In the genomic region with DNA sequence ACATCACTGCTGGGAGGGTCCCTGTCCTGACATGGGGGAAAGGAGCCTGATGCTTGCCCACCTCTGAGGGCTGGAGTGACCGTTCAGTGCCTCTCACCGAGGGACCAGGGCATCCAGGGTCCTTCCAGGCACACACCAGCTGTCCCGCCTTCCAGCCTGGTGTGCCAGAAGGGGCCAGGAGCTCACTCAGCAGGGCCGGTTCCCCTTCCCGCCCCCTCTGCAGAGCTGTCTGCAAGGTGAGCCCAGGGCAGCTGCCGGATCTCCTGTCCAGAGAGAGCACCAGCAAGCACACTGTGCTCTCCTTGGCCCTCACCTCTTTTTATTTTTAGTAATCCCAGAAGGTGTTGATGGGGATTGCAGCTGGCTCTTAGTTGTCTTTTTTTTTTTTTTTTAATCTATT, we compare ENCODE assay signal across 15 cellular contexts. TPM values are rescaled to one million over a fixed set of nuclear protein-coding genes. Genes with fewer than 3 reads are reported as not detected.
DNase-seq lines count a peak whose midpoint lies in the region; TF ChIP-seq lines count a peak whose summit lies in the region.
"Had no signal": no experiment of that assay in that cellular context is flagged by ENCODE, and none has a peak within 500 bp of the region (broad histone marks: within the 10 kb centered on the region; RNA-seq: fewer than 3 reads in every experiment).

No MANE protein-coding gene starts in this region.

- H3K27me3 ChIP-seq in layer of hippocampus (ENCODE audit: control insufficient read depth, insufficient read depth, low read length) (no peaks in the 10 kb centered on the region), sigmoid colon (no peaks in the 10 kb centered on the region), H9 (ENCODE audit: insufficient read depth, low read length) (no peaks in the 10 kb centered on the region)
- no peaks in the 10 kb centered on the region for H3K27me3 ChIP-seq in CD4-positive, alpha-beta memory T cell (ENCODE audit: insufficient read depth, low read length)

- H4K91ac ChIP-seq in H9 (ENCODE audit: insufficient read length, low read depth, low read length): no peak overlapping the region

- H3K27ac ChIP-seq in C4-2B (peak overlapping the region; percentile 63), layer of hippocampus (ENCODE audit: low read depth, low read length) (peak overlapping the region; percentile 76), sigmoid colon (peak overlapping the region; percentile 58 to 81 (median 64)), H9 (ENCODE audit: insufficient read length, low read depth, low read length) (no peak overlapping the region)
- no peak overlapping the region for H3K27ac ChIP-seq in CD4-positive, alpha-beta memory T cell (ENCODE audit: low read depth, low read length)

- intact Hi-C loops in sigmoid colon (cut with DNase I): no loop called here
- intact Hi-C loops in CD4-positive, alpha-beta memory T cell (cut with micrococcal nuclease): no loop called here

- no peak overlapping the region for H2BK15ac ChIP-seq in H9 (ENCODE audit: low read depth, low read length)

- H3K36me3 Mint-ChIP-seq in brain (peaks cover 13% of the 10 kb centered on the region), H9 (ENCODE audit: insufficient read depth in 1 of 3, low read depth in 3 of 3) (no peaks in the 10 kb centered on the region; a peak in 1 of 7 replicates)
- peaks cover 10 to 14% of the 10 kb centered on the region in 2 donors for H3K36me3 Mint-ChIP-seq in CD4-positive, alpha-beta memory T cell

- H2BK120ac ChIP-seq in H9 (ENCODE audit: low read depth, low read length, poor library complexity, severe bottlenecking): no peak overlapping the region

- WGBS in sigmoid colon, 2 donors: 85 to 88% methylated on average over 6 of the region's 6 CpGs
- no CpG with 5 or more reads among the region's 6 CpGs for WGBS in H9 (ENCODE audit: extremely low coverage, insufficient read length, low lambda C conversion rate)

- no peak overlapping the region for H4K8ac ChIP-seq in H9 (replicated peaks; ENCODE audit: insufficient read length, low read depth, low read length)

- POLR2A ChIA-PET in CD4-positive, alpha-beta memory T cell (lab: Charles Lee; ENCODE audit: partially characterized antibody): no interaction called here

- TF ChIP-seq POLR2A in sigmoid colon (IDR thresholded peaks at IDR 0.05): no peak

- H3K9me3 Mint-ChIP-seq in brain: no peaks in the 10 kb centered on the region
- no peaks in the 10 kb centered on the region for H3K9me3 Mint-ChIP-seq in CD4-positive, alpha-beta memory T cell
- no peaks in the 10 kb centered on the region for H3K9me3 Mint-ChIP-seq in H9
- H3K9me3 Mint-ChIP-seq: immature natural killer cell; T-helper 1 cell treated with Interleukin-12 subunit alpha and Interleukin-12 subunit beta and Interleukin-4 antibody, amounts not matched to agents 30 μg/mL and 1 μg/mL, for 36 hours had no signal

- no peak overlapping the region for H3K9ac ChIP-seq in H9 (ENCODE audit: extremely low read depth, insufficient read length, low read length)

- CTCF ChIA-PET in CD4-positive, alpha-beta memory T cell (lab: Charles Lee; ENCODE audit: partially characterized antibody): interaction anchor here (0.8 to 1.2 kb wide), 2 partner anchors 38 to 243 kb away, joined by 3 to 4 read pairs; no protein-coding TSS in a partner anchor

- TF ChIP-seq CTCF in C4-2B (conservative IDR thresholded peaks at IDR 0.05) (no peak), brain (conservative IDR thresholded peaks at IDR 0.05) (no peak), sigmoid colon (IDR thresholded peaks at IDR 0.05) (no peak), GM20000 (IDR thresholded peaks at IDR 0.05; ENCODE audit: extremely low read depth, missing control alignments) (no peak), H9 (conservative IDR thresholded peaks at IDR 0.05) (no peak)

- H3K4me1 ChIP-seq in sigmoid colon: peaks cover 0 to 63% (median 53%) of the 10 kb centered on the region in 4 donors
- H3K4me1 ChIP-seq in CD4-positive, alpha-beta memory T cell (ENCODE audit: insufficient read depth, low read length): no peaks in the 10 kb centered on the region
- H3K4me1 ChIP-seq in H9 (ENCODE audit: insufficient read depth, low read length): peaks cover 7% of the 10 kb centered on the region

- no peak overlapping the region for H3K56ac ChIP-seq in H9 (ENCODE audit: insufficient read length, low read depth, low read length)

- H2AFZ ChIP-seq in H9 (ENCODE audit: low read length): no peak overlapping the region

- no peaks in the 10 kb centered on the region for H4K20me1 ChIP-seq in H9 (ENCODE audit: control insufficient read depth, insufficient read depth, insufficient read length)

- peaks cover 0 to 25% (median 15%) of the 10 kb centered on the region in 4 donors for H3K36me3 ChIP-seq in sigmoid colon
- H3K36me3 ChIP-seq in CD4-positive, alpha-beta memory T cell (ENCODE audit: insufficient read depth, low read length): no peaks in the 10 kb centered on the region

- H3K23ac ChIP-seq in H9 (ENCODE audit: insufficient read length, low read depth, low read length): no peak overlapping the region

- H3K14ac ChIP-seq in H9 (ENCODE audit: insufficient read depth, low read length): no peak overlapping the region; the same call in 1 of the 2 replicates

- H3K79me1 ChIP-seq in H9 (ENCODE audit: insufficient read depth, low read depth, low read length, poor library complexity, severe bottlenecking): no peaks in the 10 kb centered on the region

- no peak for TF ChIP-seq EP300 in sigmoid colon (IDR thresholded peaks at IDR 0.05)

- H3K4me3 Mint-ChIP-seq in brain: peak overlapping the region in 2 of 5 experiments; percentile 18 to 54
- no peak overlapping the region for H3K4me3 Mint-ChIP-seq in CD4-positive, alpha-beta memory T cell
- H3K4me3 Mint-ChIP-seq in H9: peak overlapping the region in 1 of 2 experiments; percentile 4; a peak in 1 of 5 replicates
- H3K4me3 Mint-ChIP-seq: immature natural killer cell; T-helper 1 cell treated with Interleukin-12 subunit alpha and Interleukin-12 subunit beta and Interleukin-4 antibody, amounts not matched to agents 30 μg/mL and 1 μg/mL, for 36 hours had no signal

- H3K18ac ChIP-seq in H9 (ENCODE audit: insufficient read length, low read depth, low read length): no peak overlapping the region

- H3K23me2 ChIP-seq in H9 (ENCODE audit: insufficient read length, low read depth, low read length, poor library complexity, severe bottlenecking): peaks cover 4% of the 10 kb centered on the region

- no peak overlapping the region for H2BK20ac ChIP-seq in H9 (ENCODE audit: low read depth, low read length, poor library complexity, severe bottlenecking)

- H3K4me3 ChIP-seq in sigmoid colon: peak overlapping the region in 1 of 4 donors; percentile 6
- H3K4me3 ChIP-seq in CD4-positive, alpha-beta memory T cell (ENCODE audit: low read length in 2 of 2): no peak overlapping the region

- H3K79me2 ChIP-seq in H9 (ENCODE audit: insufficient read depth, low read length): no peaks in the 10 kb centered on the region

- no peak overlapping the region for H3K4ac ChIP-seq in H9 (ENCODE audit: low read depth, low read length)

- peak overlapping the region in 3 of 5 experiments; percentile 23 to 91 (median 59) for H3K27ac Mint-ChIP-seq in brain
- H3K27ac Mint-ChIP-seq in CD4-positive, alpha-beta memory T cell: no peak overlapping the region
- peak overlapping the region in 1 of 3 experiments; percentile 40; a peak in 1 of 7 replicates for H3K27ac Mint-ChIP-seq in H9
- H3K27ac Mint-ChIP-seq: immature natural killer cell; T-helper 1 cell treated with Interleukin-12 subunit alpha and Interleukin-12 subunit beta and Interleukin-4 antibody, amounts not matched to agents 30 μg/mL and 1 μg/mL, for 36 hours had no signal

- no peak overlapping the region for H3T11ph ChIP-seq in H9 (ENCODE audit: low read length)

- H3K27me3 Mint-ChIP-seq in brain (no peaks in the 10 kb centered on the region), H9 (ENCODE audit: low read depth) (no peaks in the 10 kb centered on the region)
- no peaks in the 10 kb centered on the region for H3K27me3 Mint-ChIP-seq in CD4-positive, alpha-beta memory T cell

- H2AK5ac ChIP-seq in H9 (ENCODE audit: insufficient read length, low read length): no peak overlapping the region

- no peak overlapping the region for H4K5ac ChIP-seq in H9 (ENCODE audit: insufficient read length, low read depth, low read length)

- H3K4me2 ChIP-seq in H9 (ENCODE audit: insufficient read depth, insufficient read length, low read length): no peak overlapping the region

- H2BK12ac ChIP-seq in H9 (ENCODE audit: insufficient read length, low read depth, low read length): no peak overlapping the region

- H2BK5ac ChIP-seq in H9 (ENCODE audit: insufficient read length, low read length): no peak overlapping the region

- H3K9me3 ChIP-seq in sigmoid colon: no peaks in the 10 kb centered on the region
- H3K9me3 ChIP-seq in CD4-positive, alpha-beta memory T cell (ENCODE audit: control insufficient read depth in 1 of 2, low read length in 2 of 2): no peaks in the 10 kb centered on the region
- H3K9me3 ChIP-seq in H9 (ENCODE audit: control insufficient read depth, low read depth, low read length): no peaks in the 10 kb centered on the region

- DNase-seq in sigmoid colon: no peak
- DNase-seq in CD4-positive, alpha-beta memory T cell: no peak
- no peak for DNase-seq in activated naive CD4-positive, alpha-beta T cell (lab: John Stamatoyannopoulos, UW)
- DNase-seq in GM20000 (ENCODE audit: low spot score): no peak
- no peak for DNase-seq in H9
- DNase-seq: activated CD4-positive, CD25-positive, alpha-beta regulatory T cell; activated naive CD4-positive, alpha-beta T cell treated with Interleukin-2 at 50 U/mL for 16 hours; foreskin melanocyte; GDM1; immature natural killer cell; NCI-H1417 treated with DMSO at 0.1 percent for 48 hours had no signal

- H3K4me1 Mint-ChIP-seq in brain (peaks cover 56% of the 10 kb centered on the region), H9 (peaks cover 36 to 65% of the 10 kb centered on the region in 2 experiments)
- H3K4me1 Mint-ChIP-seq in CD4-positive, alpha-beta memory T cell: peaks cover 0 to 14% (median 6%) of the 10 kb centered on the region in 4 donors

RNA-seq across cellular contexts. Expression of gene H6PD, which starts 16.9 kb away (rescaled TPM):
- polyA plus RNA-seq in brain (ENCODE audit: insufficient read depth, low read depth, low replicate concordance) (6.4 TPM), sigmoid colon (10 to 100 TPM in 1 of 3 donors, 1 to 10 TPM in 2; 2.8 to 25.9 (median 3.0) TPM)
- total RNA-seq in sigmoid colon (10 to 100 TPM; 21.6 to 34.3 (median 25.0) TPM), H9 (2021) (7.6 and 7.9 TPM in 2 replicates)
- total RNA-seq in CD4-positive, alpha-beta memory T cell: 10 to 100 TPM; 17.3 to 18.8 TPM
- 10 to 100 TPM in 1 of 2 donors, 1 to 10 TPM in 1; 5.5 to 14.0 TPM for polyA plus RNA-seq in CD4-positive, alpha-beta memory T cell

RNA-seq across cellular contexts. Expression of gene SPSB1, which starts 41.2 kb away (rescaled TPM):
- 10.1 TPM for polyA plus RNA-seq in brain (ENCODE audit: insufficient read depth, low read depth, low replicate concordance)
- total RNA-seq in sigmoid colon: 10 to 100 TPM; 17.4 to 34.3 (median 24.1) TPM
- 10 to 100 TPM; 25.7 to 31.2 (median 26.4) TPM for polyA plus RNA-seq in sigmoid colon
- total RNA-seq in CD4-positive, alpha-beta memory T cell: 1 to 10 TPM; 3.3 to 4.1 TPM
- 1 to 10 TPM; 2.8 to 4.5 TPM for polyA plus RNA-seq in CD4-positive, alpha-beta memory T cell
- 2.7 and 2.9 TPM in 2 replicates for total RNA-seq in H9 (2021)

Comparison
In these comparisons a context has a peak if more than half of its experiments do, and no peak if none do; other contexts are left out.
1. H3K27ac ChIP-seq: peak in C4-2B (single experiment), layer of hippocampus (single experiment) and sigmoid colon (4 of 4); none in CD4-positive, alpha-beta memory T cell (single experiment) and H9 (single experiment).
2. H3K27ac Mint-ChIP-seq: peak in brain (3 of 5); none in CD4-positive, alpha-beta memory T cell (0 of 7).